Comparison of ENCODE assay signal across 13 cellular contexts in the genomic region with DNA sequence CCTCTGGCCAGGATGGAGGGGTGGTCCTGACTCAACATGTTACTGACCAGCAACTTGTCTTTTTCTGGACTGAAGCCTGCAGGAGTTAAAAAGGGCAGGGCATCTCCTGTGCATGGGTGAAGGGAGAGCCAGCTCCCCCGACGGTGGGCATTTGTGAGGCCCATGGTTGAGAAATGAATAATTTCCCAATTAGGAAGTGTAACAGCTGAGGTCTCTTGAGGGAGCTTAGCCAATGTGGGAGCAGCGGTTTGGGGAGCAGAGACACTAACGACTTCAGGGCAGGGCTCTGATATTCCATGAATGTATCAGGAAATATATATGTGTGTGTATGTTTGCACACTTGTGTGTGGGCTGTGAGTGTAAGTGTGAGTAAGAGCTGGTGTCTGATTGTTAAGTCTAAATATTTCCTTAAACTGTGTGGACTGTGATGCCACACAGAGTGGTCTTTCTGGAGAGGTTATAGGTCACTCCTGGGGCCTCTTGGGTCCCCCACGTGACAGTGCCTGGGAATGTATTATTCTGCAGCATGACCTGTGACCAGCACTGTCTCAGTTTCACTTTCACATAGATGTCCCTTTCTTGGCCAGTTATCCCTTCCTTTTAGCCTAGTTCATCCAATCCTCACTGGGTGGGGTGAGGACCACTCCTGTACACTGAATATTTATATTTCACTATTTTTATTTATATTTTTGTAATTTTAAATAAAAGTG. TPM values are rescaled to one million over a fixed set of nuclear protein-coding genes. Genes with fewer than 3 reads are reported as not detected.
DNase-seq lines count a peak whose midpoint lies in the region; ATAC-seq and TF ChIP-seq lines count a peak whose summit lies in the region.
"Had no signal": no experiment of that assay in that cellular context is flagged by ENCODE, and none has a peak within 500 bp of the region (broad histone marks: within the 10 kb centered on the region; RNA-seq: fewer than 3 reads in every experiment).

No MANE protein-coding gene starts in this region.

- no peak for TF ChIP-seq RAD21 in IMR-90 (IDR thresholded peaks at IDR 0.05; ENCODE audit: low read length)

- H2AFZ ChIP-seq in IMR-90 (replicated peaks; ENCODE audit: low read length, poor library complexity) = no peak overlapping the region
- H2AFZ ChIP-seq: hepatocyte had no signal

- H4K5ac ChIP-seq in IMR-90 (ENCODE audit: low read depth, low read length) = no peak overlapping the region

- POLR2A ChIA-PET in IMR-90 (lab: Charles Lee; ENCODE audit: unreplicated experiment) = interaction anchor here (0.8 to 1.9 kb wide), 3 partner anchors 10 to 31 kb away, joined by 3 to 6 read pairs (median 3); no protein-coding TSS in a partner anchor

- TF ChIP-seq POLR2A in IMR-90 (IDR thresholded peaks at IDR 0.05; ENCODE audit: low read depth, low read length) = no peak

- CTCF ChIA-PET in IMR-90 (lab: Yijun Ruan, JAX) = interaction anchor here (1.1 kb wide), 2 partner anchors 23 to 155 kb away, joined by 3 to 4 read pairs; no protein-coding TSS in a partner anchor

- H3K9me3 ChIP-seq in IMR-90 (ENCODE audit: control insufficient read depth, insufficient read depth, low read length) (no peaks in the 10 kb centered on the region), mucosa of rectum (ENCODE audit: control insufficient read depth in 2 of 2, low read length in 2 of 2) (no peaks in the 10 kb centered on the region)

- no peak for TF ChIP-seq CTCF in IMR-90 (conservative IDR thresholded peaks at IDR 0.05; ENCODE audit: low read depth, low read length)
- TF ChIP-seq CTCF in chondrocyte (IDR thresholded peaks at IDR 0.05) = no peak

- no peak overlapping the region for H4K91ac ChIP-seq in IMR-90 (ENCODE audit: insufficient read depth, low read depth, low read length)

- peaks cover 23% of the 10 kb centered on the region for H3K9me1 ChIP-seq in IMR-90 (ENCODE audit: insufficient read depth, low read length)

- H4K8ac ChIP-seq in IMR-90 (ENCODE audit: low read depth in 2 of 2, low read length in 2 of 2) = 0 out of 4 replicates have a peak overlapping the region, but pooled peaks of 1 of the 2 experiments have one; percentile 31

- in situ Hi-C loops in IMR-90 (cut with MboI; ENCODE audit: low sequenced_read_pairs) = no loop called here

- no peak overlapping the region for H3K14ac ChIP-seq in IMR-90 (replicated peaks; ENCODE audit: low read depth, low read length)

- H2BK15ac ChIP-seq in IMR-90 (ENCODE audit: low read depth, low read length) = no peak overlapping the region

- ATAC-seq in IMR-90 (ENCODE audit: low read depth) = peak; percentile 2; the same call in 1 of the 2 replicates
- ATAC-seq in HG03159 (IDR thresholded peaks at IDR 0.05; ENCODE audit: unreplicated experiment) = no peak
- no peak for ATAC-seq in GM18867 (IDR thresholded peaks at IDR 0.05; ENCODE audit: unreplicated experiment)
- ATAC-seq: activated naive CD8-positive, alpha-beta T cell treated with anti-CD3 and anti-CD28 coated beads, Interleukin-2, amount 50 U/mL, for 24 hours had no signal

- DNase-seq in AML-193 (lab: John Stamatoyannopoulos, UW) (peak; percentile 64 to 65), IMR-90 (peak; percentile 43), chondrocyte (ENCODE audit: low spot score) (no peak), GM03348 (ENCODE audit: low spot score) (no peak), SKM-1 (lab: John Stamatoyannopoulos, UW; ENCODE audit: unreplicated experiment) (no peak)
- DNase-seq: activated naive CD8-positive, alpha-beta T cell treated with anti-CD3 and anti-CD28 coated beads, Interleukin-2, amount 50 U/mL, for 24 hours; NCI-H187; T-helper 9 cell had no signal

- H3K9ac ChIP-seq in IMR-90 (ENCODE audit: low read depth, low read length) (no peak overlapping the region), mucosa of rectum (ENCODE audit: low read depth in 1 of 2, low read length in 2 of 2) (no peak overlapping the region)

- H3K18ac ChIP-seq in IMR-90 (ENCODE audit: low read depth, low read length) = no peak overlapping the region

- H3K4me3 ChIP-seq in IMR-90 (ENCODE audit: insufficient read depth, low read depth, low read length) = no peak overlapping the region
- no peak overlapping the region for H3K4me3 ChIP-seq in mucosa of rectum (ENCODE audit: low read length in 2 of 2)
- H3K4me3 ChIP-seq: hepatocyte had no signal

- H3K4ac ChIP-seq in IMR-90 (ENCODE audit: low read depth, low read length) = no peak overlapping the region

- no peaks in the 10 kb centered on the region for H3K9me3 Mint-ChIP-seq in chondrocyte (ENCODE audit: low read depth)

- H2AK9ac ChIP-seq in IMR-90 (replicated peaks; ENCODE audit: low read depth, low read length, poor library complexity) = no peak overlapping the region

- no peak overlapping the region for H3K4me3 Mint-ChIP-seq in chondrocyte (ENCODE audit: unreplicated experiment)
- H3K4me3 Mint-ChIP-seq: activated naive CD8-positive, alpha-beta T cell treated with anti-CD3 and anti-CD28 coated beads, Interleukin-2, amount 50 U/mL, for 24 hours; B cell had no signal

- intact Hi-C loops in IMR-90 (cut with micrococcal nuclease) = no loop called here

- dilution Hi-C loops in IMR-90 (cut with HindIII; ENCODE audit: low sequenced_read_pairs, unreplicated experiment) = no loop called here

- peak overlapping the region; percentile 27; the same call in 1 of the 2 replicates for H2AK5ac ChIP-seq in IMR-90 (ENCODE audit: low read depth, low read length)

- peaks cover 60% of the 10 kb centered on the region for H4K20me1 ChIP-seq in IMR-90 (ENCODE audit: insufficient read depth, low read length)

- peaks cover 66% of the 10 kb centered on the region for H3K4me1 Mint-ChIP-seq in chondrocyte (ENCODE audit: low read depth)

- no peak overlapping the region for H2BK20ac ChIP-seq in IMR-90 (ENCODE audit: low read depth, low read length)

- no peak overlapping the region for H2BK120ac ChIP-seq in IMR-90 (ENCODE audit: low read depth, low read length)

- H3K36me3 Mint-ChIP-seq in chondrocyte (ENCODE audit: low read depth) = peaks cover 35% of the 10 kb centered on the region

- H3K27me3 Mint-ChIP-seq in chondrocyte (ENCODE audit: low read depth) = no peaks in the 10 kb centered on the region

- peaks cover 19 to 49% of the 10 kb centered on the region in 2 experiments for H3K79me1 ChIP-seq in IMR-90 (ENCODE audit: low read depth in 1 of 2, low read length in 2 of 2)

- H3K27me3 ChIP-seq in IMR-90 (ENCODE audit: control insufficient read depth, insufficient read depth, low read length) = no peaks in the 10 kb centered on the region
- H3K27me3 ChIP-seq in mucosa of rectum (ENCODE audit: control insufficient read depth in 2 of 2, insufficient read depth in 2 of 2, low read length in 2 of 2) = peaks cover 3 to 5% of the 10 kb centered on the region in 2 donors

- TSS peak; percentile 89 for BruUV-seq in IMR-90 (replicated peaks; lab: Mats Ljungman, UMichigan)

- H3K27ac ChIP-seq in IMR-90 (ENCODE audit: insufficient read depth, low read length) = peak overlapping the region; percentile 0; the same call in 1 of the 2 replicates
- H3K27ac ChIP-seq in mucosa of rectum (ENCODE audit: low read depth in 2 of 2, low read length in 2 of 2) = peak overlapping the region; percentile 9 to 17
- H3K27ac ChIP-seq: hepatocyte had no signal

- H3K36me3 ChIP-seq in IMR-90 (ENCODE audit: control insufficient read depth, insufficient read depth, low read length) (peaks cover 53% of the 10 kb centered on the region), mucosa of rectum (ENCODE audit: control insufficient read depth in 2 of 2, insufficient read depth in 2 of 2, low read length in 2 of 2) (no peaks in the 10 kb centered on the region)

- H3K4me1 ChIP-seq in IMR-90 (ENCODE audit: control insufficient read depth, insufficient read depth, low read length) = peaks cover 19% of the 10 kb centered on the region
- H3K4me1 ChIP-seq in mucosa of rectum (ENCODE audit: control insufficient read depth in 2 of 2, insufficient read depth in 2 of 2, low read length in 2 of 2) = peaks cover 12 to 19% of the 10 kb centered on the region in 2 donors

- peak overlapping the region; percentile 46 for H3K27ac Mint-ChIP-seq in chondrocyte (ENCODE audit: unreplicated experiment)
- H3K27ac Mint-ChIP-seq: activated naive CD8-positive, alpha-beta T cell treated with anti-CD3 and anti-CD28 coated beads, Interleukin-2, amount 50 U/mL, for 24 hours; B cell had no signal

- peak overlapping the region; percentile 39; the same call in 1 of the 2 replicates for H3K23ac ChIP-seq in IMR-90 (ENCODE audit: low read depth, low read length)

- 79% methylated on average over 2 of the region's 5 CpGs; no CpG with 5 or more reads in 1 of the 2 experiments for WGBS in IMR-90 (ENCODE audit: extremely low coverage in 2 of 2, insufficient read length in 1 of 2), 2 experiments

- H2BK5ac ChIP-seq in IMR-90 (ENCODE audit: low read depth, low read length, poor library complexity, severe bottlenecking) = no peak overlapping the region

- no peak overlapping the region for H3K56ac ChIP-seq in IMR-90 (ENCODE audit: extremely low read depth, insufficient read depth, low read length)

- H3K4me2 ChIP-seq in IMR-90 (ENCODE audit: low read depth, low read length) = peak overlapping the region; percentile 12; the same call in 1 of the 2 replicates
- H3K4me2 ChIP-seq: hepatocyte had no signal

TF ChIP-seq in IMR-90, 13 proteins besides CTCF, POLR2A, EP300 and RAD21 (continues in another document):
- no peak for TF ChIP-seq FOS (IDR thresholded peaks at IDR 0.05; ENCODE audit: low read depth, low read length)
- TF ChIP-seq SMC3 (IDR thresholded peaks at IDR 0.05; ENCODE audit: low read depth, low read length) = no peak
- TF ChIP-seq, protein P1, sequence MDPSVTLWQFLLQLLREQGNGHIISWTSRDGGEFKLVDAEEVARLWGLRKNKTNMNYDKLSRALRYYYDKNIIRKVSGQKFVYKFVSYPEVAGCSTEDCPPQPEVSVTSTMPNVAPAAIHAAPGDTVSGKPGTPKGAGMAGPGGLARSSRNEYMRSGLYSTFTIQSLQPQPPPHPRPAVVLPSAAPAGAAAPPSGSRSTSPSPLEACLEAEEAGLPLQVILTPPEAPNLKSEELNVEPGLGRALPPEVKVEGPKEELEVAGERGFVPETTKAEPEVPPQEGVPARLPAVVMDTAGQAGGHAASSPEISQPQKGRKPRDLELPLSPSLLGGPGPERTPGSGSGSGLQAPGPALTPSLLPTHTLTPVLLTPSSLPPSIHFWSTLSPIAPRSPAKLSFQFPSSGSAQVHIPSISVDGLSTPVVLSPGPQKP (IDR thresholded peaks at IDR 0.05; ENCODE audit: borderline replicate concordance, low read depth, low read length) = no peak

RNA-seq across cellular contexts. Expression of gene PLAU, which starts 6.0 kb away (rescaled TPM):
- total RNA-seq in IMR-90 (2012; rRNA removed) = 115 and 123 TPM in 2 replicates
- polyA plus RNA-seq in IMR-90 (2012; rRNA removed) = 230 and 283 TPM in 2 replicates
- 215 and 255 TPM in 2 replicates for polyA plus RNA-seq in IMR-90 (2012; cell fraction: cytosol; rRNA removed)
- 331 and 562 TPM in 2 replicates for polyA plus RNA-seq in IMR-90 (2012; cell fraction: nucleus; rRNA removed; ENCODE audit: low replicate concordance)
- total RNA-seq in chondrocyte = 54.2 to 84.9 TPM (median 54.8 TPM) in 3 replicates
- total RNA-seq: B cell had no signal

RNA-seq across cellular contexts. Expression of gene CAMK2G, which starts 42.6 kb away (rescaled TPM):
- total RNA-seq in IMR-90 (2012; rRNA removed) = 18.9 and 20.4 TPM in 2 replicates
- 24.0 and 25.4 TPM in 2 replicates for polyA plus RNA-seq in IMR-90 (2012; rRNA removed)
- 19.3 and 21.1 TPM in 2 replicates for polyA plus RNA-seq in IMR-90 (2012; cell fraction: cytosol; rRNA removed)
- 51.4 and 75.4 TPM in 2 replicates for polyA plus RNA-seq in IMR-90 (2012; cell fraction: nucleus; rRNA removed; ENCODE audit: low replicate concordance)
- 30.5 to 31.7 TPM (median 30.5 TPM) in 3 replicates for total RNA-seq in chondrocyte

Comparison
In these comparisons a context has a peak if more than half of its experiments do, and no peak if none do; other contexts are left out.
1. DNase-seq: peak in AML-193 (2 of 2) and IMR-90 (single experiment); none in chondrocyte (single experiment), GM03348 (single experiment) and SKM-1 (single experiment).